Comparison of ENCODE assay signal across 1 cellular context in genomic region chr6:112253842-112254816, GRCh38.
TF ChIP-seq lines count a peak whose summit lies in the region.

Gene LAMA4 (minus strand): TSS chr6:112254567. CDS start chr6:112254150, 417 bp downstream.

TF ChIP-seq in GM23338, 12 proteins besides CTCF, POLR2A, EP300 and RAD21 (continued from another document):
- TF ChIP-seq ZNF462 (CRISPR knock-in tag; IDR thresholded peaks at IDR 0.05) (no peak), EZH2phosphoT487 (IDR thresholded peaks at IDR 0.05; ENCODE audit: unreplicated experiment) (no peak)
